Comparison of ENCODE assay signal across 12 cellular contexts in genomic region chr3:10964537-10965167, GRCh38. TPM values are rescaled to one million over a fixed set of nuclear protein-coding genes. Genes with fewer than 3 reads are reported as not detected.
A peak's percentile ranks its signal among the peaks of the same experiment; 100 is the strongest.
DNase-seq lines count a peak whose midpoint lies in the region; ATAC-seq and TF ChIP-seq lines count a peak whose summit lies in the region.
"Had no signal": no experiment of that assay in that cellular context is flagged by ENCODE, and none has a peak within 500 bp of the region (broad histone marks: within the 10 kb centered on the region; RNA-seq: fewer than 3 reads in every experiment).

No MANE protein-coding gene starts in this region.

- no peak overlapping the region for H3K27ac Mint-ChIP-seq in activated CD8-positive, alpha-beta T cell treated with anti-CD3 and anti-CD28 coated beads, Interleukin-2, amount 10 ng/mL, durations not matched to agents 7 days and 5 days
- H3K27ac Mint-ChIP-seq: activated T-helper 1 cell treated with anti-CD3 and anti-CD28 coated beads, Interleukin-12 subunit alpha, Interleukin-12 subunit beta, Interleukin-2, Interleukin-4 antibody, amounts not matched to agents 30 ng/mL and 10 ng/mL and 1 ng/mL, durations not matched to agents 14 hours and 24 hours and 36 hours had no signal

- CTCF ChIA-PET in IMR-90 (lab: Yijun Ruan, JAX), result interaction anchor here (1.4 kb wide), 1 partner anchor 13 kb away, joined by 3 read pairs; no protein-coding TSS in a partner anchor
- CTCF ChIA-PET in activated CD8-positive, alpha-beta T cell treated with anti-CD3 and anti-CD28 coated beads, Interleukin-2, amount 10 ng/mL, durations not matched to agents 7 days and 5 days (lab: Charles Lee), result interaction anchor here (1.2 kb wide), 1 partner anchor 18 kb away, joined by 3 read pairs; no protein-coding TSS in a partner anchor

- H3K4me1 ChIP-seq in IMR-90 (ENCODE audit: control insufficient read depth, insufficient read depth, low read length), result no peaks in the 10 kb centered on the region
- H3K4me1 ChIP-seq in liver (ENCODE audit: control insufficient read depth in 4 of 4, insufficient read depth in 4 of 4, low read length in 3 of 4), result no peaks in the 10 kb centered on the region
- H3K4me1 ChIP-seq: suprapubic skin had no signal

- H3K4me2 ChIP-seq in IMR-90 (ENCODE audit: low read depth, low read length), result no peak overlapping the region

- H3K4me3 ChIP-seq in GM12865 (ENCODE audit: low read depth, low read length) (no peak overlapping the region), IMR-90 (ENCODE audit: insufficient read depth, low read depth, low read length) (no peak overlapping the region), liver (ENCODE audit: low read depth in 1 of 3, low read length in 3 of 3) (no peak overlapping the region)
- H3K4me3 ChIP-seq: suprapubic skin had no signal

- H3K4me3 Mint-ChIP-seq in activated CD8-positive, alpha-beta T cell treated with anti-CD3 and anti-CD28 coated beads, Interleukin-2, amount 10 ng/mL, durations not matched to agents 7 days and 5 days, result no peak overlapping the region
- H3K4me3 Mint-ChIP-seq: activated T-helper 1 cell treated with anti-CD3 and anti-CD28 coated beads, Interleukin-12 subunit alpha, Interleukin-12 subunit beta, Interleukin-2, Interleukin-4 antibody, amounts not matched to agents 30 ng/mL and 10 ng/mL and 1 ng/mL, durations not matched to agents 14 hours and 24 hours and 36 hours had no signal

- POLR2A ChIA-PET in IMR-90 (lab: Charles Lee; ENCODE audit: unreplicated experiment), result no interaction called here
- POLR2A ChIA-PET in activated CD8-positive, alpha-beta T cell treated with anti-CD3 and anti-CD28 coated beads, Interleukin-2, amount 10 ng/mL, durations not matched to agents 7 days and 5 days (lab: Charles Lee), result no interaction called here

- H2BK20ac ChIP-seq in IMR-90 (ENCODE audit: low read depth, low read length), result no peak overlapping the region

- H4K20me1 ChIP-seq in IMR-90 (ENCODE audit: insufficient read depth, low read length), result 0 out of 2 replicates have a peak, but pooled peaks cover 4% of the 10 kb centered on the region

- TF ChIP-seq POLR2A in IMR-90 (IDR thresholded peaks at IDR 0.05; ENCODE audit: low read depth, low read length), result no peak

- no peak overlapping the region for H2AFZ ChIP-seq in IMR-90 (replicated peaks; ENCODE audit: low read length, poor library complexity)

- in situ Hi-C loops in IMR-90 (cut with MboI; ENCODE audit: low sequenced_read_pairs), result no loop called here

- H3K27me3 ChIP-seq in IMR-90 (ENCODE audit: control insufficient read depth, insufficient read depth, low read length), result peaks cover 16% of the 10 kb centered on the region; the same call in 1 of the 2 replicates
- H3K27me3 ChIP-seq in liver (ENCODE audit: control insufficient read depth in 4 of 4, insufficient read depth in 4 of 4, low read length in 3 of 4), result peaks cover 0 to 5% (median 0%) of the 10 kb centered on the region in 4 donors

- H3K27ac ChIP-seq in IMR-90 (ENCODE audit: insufficient read depth, low read length) (no peak overlapping the region), liver (ENCODE audit: low read depth in 1 of 2, low read length in 2 of 2) (no peak overlapping the region)
- H3K27ac ChIP-seq: suprapubic skin had no signal

- no peaks in the 10 kb centered on the region; the same call in 1 of the 2 replicates for H3K9me1 ChIP-seq in IMR-90 (ENCODE audit: insufficient read depth, low read length)

- H4K5ac ChIP-seq in IMR-90 (ENCODE audit: low read depth, low read length), result no peak overlapping the region

- no peaks in the 10 kb centered on the region for H3K36me3 Mint-ChIP-seq in activated CD8-positive, alpha-beta T cell treated with anti-CD3 and anti-CD28 coated beads, Interleukin-2, amount 10 ng/mL, durations not matched to agents 7 days and 5 days (ENCODE audit: low read depth)

- H3K4ac ChIP-seq in IMR-90 (ENCODE audit: low read depth, low read length), result no peak overlapping the region

- H2AK9ac ChIP-seq in IMR-90 (replicated peaks; ENCODE audit: low read depth, low read length, poor library complexity), result no peak overlapping the region

- no peak overlapping the region for H2BK15ac ChIP-seq in IMR-90 (ENCODE audit: low read depth, low read length)

- TF ChIP-seq RAD21 in IMR-90 (IDR thresholded peaks at IDR 0.05; ENCODE audit: low read length), result no peak
- TF ChIP-seq RAD21 in liver (IDR thresholded peaks at IDR 0.05), result no peak

- no peaks in the 10 kb centered on the region for H3K4me1 Mint-ChIP-seq in activated CD8-positive, alpha-beta T cell treated with anti-CD3 and anti-CD28 coated beads, Interleukin-2, amount 10 ng/mL, durations not matched to agents 7 days and 5 days (ENCODE audit: low read depth)

- H2BK120ac ChIP-seq in IMR-90 (ENCODE audit: low read depth, low read length), result no peak overlapping the region

- no peaks in the 10 kb centered on the region for H3K9me3 ChIP-seq in IMR-90 (ENCODE audit: control insufficient read depth, insufficient read depth, low read length)
- no peaks in the 10 kb centered on the region for H3K9me3 ChIP-seq in liver (ENCODE audit: control insufficient read depth in 4 of 4, low read length in 3 of 4)
- H3K9me3 ChIP-seq: suprapubic skin had no signal

- H3K56ac ChIP-seq in IMR-90 (ENCODE audit: extremely low read depth, insufficient read depth, low read length), result no peak overlapping the region

- no peak overlapping the region for H3K9ac ChIP-seq in IMR-90 (ENCODE audit: low read depth, low read length)
- H3K9ac ChIP-seq in liver (ENCODE audit: low read depth in 1 of 2, low read length in 2 of 2), result no peak overlapping the region

- no peak overlapping the region for H3K23ac ChIP-seq in IMR-90 (ENCODE audit: low read depth, low read length)

- ATAC-seq in IMR-90 (ENCODE audit: low read depth), result peak; percentile 44; the same call in 1 of the 2 replicates
- ATAC-seq in activated CD8-positive, alpha-beta T cell treated with anti-CD3 and anti-CD28 coated beads, Interleukin-2, amount 10 ng/mL, durations not matched to agents 7 days and 5 days, result no peak

- BruUV-seq in IMR-90 (replicated peaks; lab: Mats Ljungman, UMichigan), result no TSS peak

- H3K27me3 Mint-ChIP-seq in activated CD8-positive, alpha-beta T cell treated with anti-CD3 and anti-CD28 coated beads, Interleukin-2, amount 10 ng/mL, durations not matched to agents 7 days and 5 days (ENCODE audit: low read depth), result no peaks in the 10 kb centered on the region

- H4K91ac ChIP-seq in IMR-90 (ENCODE audit: insufficient read depth, low read depth, low read length), result no peak overlapping the region

- no peaks in the 10 kb centered on the region for H3K9me3 Mint-ChIP-seq in activated CD8-positive, alpha-beta T cell treated with anti-CD3 and anti-CD28 coated beads, Interleukin-2, amount 10 ng/mL, durations not matched to agents 7 days and 5 days (ENCODE audit: insufficient read depth)
- H3K9me3 Mint-ChIP-seq: activated T-helper 1 cell treated with anti-CD3 and anti-CD28 coated beads, Interleukin-12 subunit alpha, Interleukin-12 subunit beta, Interleukin-2, Interleukin-4 antibody, amounts not matched to agents 30 ng/mL and 10 ng/mL and 1 ng/mL, durations not matched to agents 14 hours and 24 hours and 36 hours had no signal

- no peak overlapping the region for H4K8ac ChIP-seq in IMR-90 (ENCODE audit: low read depth in 2 of 2, low read length in 2 of 2)

- WGBS in IMR-90 (ENCODE audit: extremely low coverage in 2 of 2, insufficient read length in 1 of 2), 2 experiments, result no CpG with 5 or more reads among the region's 6 CpGs
- WGBS in liver, result 71% methylated on average over 6 of the region's 6 CpGs

- no peak overlapping the region for H2AK5ac ChIP-seq in IMR-90 (ENCODE audit: low read depth, low read length)

- peak; percentile 10 for DNase-seq in GM12865 (ENCODE audit: low read depth)
- peak; percentile 3 for DNase-seq in IMR-90
- DNase-seq in activated CD8-positive, alpha-beta T cell treated with anti-CD3 and anti-CD28 coated beads, Interleukin-2, amount 10 ng/mL, durations not matched to agents 7 days and 5 days, result peak; percentile 44
- DNase-seq in NCI-H1436 treated with DMSO at 0.1 percent for 48 hours (lab: John Stamatoyannopoulos, UW), result no peak
- DNase-seq in NCI-H345 (lab: John Stamatoyannopoulos, UW), result no peak
- DNase-seq in stimulated activated naive CD4-positive, alpha-beta T cell (lab: John Stamatoyannopoulos, UW), result no peak
- DNase-seq: NCI-H526; nucleus accumbens; stimulated activated CD4-positive, alpha-beta T cell treated with anti-CD3 and anti-CD28 coated beads, Interleukin-4, amount 100 ng/mL, for 1 hour had no signal

- TF ChIP-seq CTCF in GM12865 (IDR thresholded peaks at IDR 0.05; ENCODE audit: insufficient read depth, low read depth, low read length, missing control alignments) (no peak), IMR-90 (conservative IDR thresholded peaks at IDR 0.05; ENCODE audit: low read depth, low read length) (no peak), liver (IDR thresholded peaks at IDR 0.05; ENCODE audit: low read depth, low read length, missing input control) (no peak)

- dilution Hi-C loops in IMR-90 (cut with HindIII; ENCODE audit: low sequenced_read_pairs, unreplicated experiment), result no loop called here

- H3K18ac ChIP-seq in IMR-90 (ENCODE audit: low read depth, low read length), result no peak overlapping the region

- H2BK5ac ChIP-seq in IMR-90 (ENCODE audit: low read depth, low read length, poor library complexity, severe bottlenecking), result no peak overlapping the region

- no peaks in the 10 kb centered on the region for H3K36me3 ChIP-seq in IMR-90 (ENCODE audit: control insufficient read depth, insufficient read depth, low read length)
- no peaks in the 10 kb centered on the region for H3K36me3 ChIP-seq in liver (ENCODE audit: control insufficient read depth in 4 of 4, insufficient read depth in 3 of 4, low read depth in 1 of 4, low read length in 3 of 4)
- H3K36me3 ChIP-seq: suprapubic skin had no signal

- no peak overlapping the region for H3K14ac ChIP-seq in IMR-90 (replicated peaks; ENCODE audit: low read depth, low read length)

- intact Hi-C loops in IMR-90 (cut with micrococcal nuclease), result no loop called here

- no peaks in the 10 kb centered on the region for H3K79me1 ChIP-seq in IMR-90 (ENCODE audit: low read depth in 1 of 2, low read length in 2 of 2)

TF ChIP-seq in IMR-90, 13 proteins besides CTCF, POLR2A, EP300 and RAD21:
- no peak for TF ChIP-seq MAZ (IDR thresholded peaks at IDR 0.05; ENCODE audit: borderline replicate concordance, low read depth, low read length)

RNA-seq across cellular contexts. Expression of gene SLC6A1, which starts 27.9 kb away (rescaled TPM):
- not detected in 2 replicates for total RNA-seq in IMR-90 (2012; rRNA removed)
- polyA plus RNA-seq in IMR-90 (2012; rRNA removed), result 0.02 TPM in 1 of 2 replicates, not detected in the other
- not detected in 2 replicates for polyA plus RNA-seq in IMR-90 (2012; cell fraction: cytosol; rRNA removed)
- not detected in 2 replicates for polyA plus RNA-seq in IMR-90 (2012; cell fraction: nucleus; rRNA removed; ENCODE audit: low replicate concordance)
- not detected for total RNA-seq in activated CD8-positive, alpha-beta T cell treated with anti-CD3 and anti-CD28 coated beads, Interleukin-2, amount 10 ng/mL, durations not matched to agents 7 days and 5 days
- 10 to 100 TPM; 26.2 to 71.9 TPM for total RNA-seq in liver
- 10 to 100 TPM; 16.0 to 41.4 TPM for polyA plus RNA-seq in liver
- total RNA-seq: activated T-helper 1 cell treated with anti-CD3 and anti-CD28 coated beads, Interleukin-12 subunit alpha, Interleukin-12 subunit beta, Interleukin-2, Interleukin-4 antibody, amounts not matched to agents 30 ng/mL and 10 ng/mL and 1 ng/mL, durations not matched to agents 14 hours and 24 hours and 36 hours had no signal

Comparison
In these comparisons a context has a peak if more than half of its experiments do, and no peak if none do; other contexts are left out.
1. DNase-seq: peak in GM12865 (single experiment), IMR-90 (single experiment) and activated CD8-positive, alpha-beta T cell treated with anti-CD3 and anti-CD28 coated beads, Interleukin-2, amount 10 ng/mL, durations not matched to agents 7 days and 5 days (single experiment); none in NCI-H1436 treated with DMSO at 0.1 percent for 48 hours (single experiment), NCI-H345 (single experiment) and stimulated activated naive CD4-positive, alpha-beta T cell (0 of 6).
2. RNA of gene SLC6A1, which starts 27.9 kb away (total RNA-seq): 26.2 to 71.9 TPM in liver; not detected in IMR-90 and not detected in activated CD8-positive, alpha-beta T cell treated with anti-CD3 and anti-CD28 coated beads, Interleukin-2, amount 10 ng/mL, durations not matched to agents 7 days and 5 days; every median in the first group is over 10 times any median in the second.